32 cellular contexts compared by ENCODE assay signal in the genomic region with DNA sequence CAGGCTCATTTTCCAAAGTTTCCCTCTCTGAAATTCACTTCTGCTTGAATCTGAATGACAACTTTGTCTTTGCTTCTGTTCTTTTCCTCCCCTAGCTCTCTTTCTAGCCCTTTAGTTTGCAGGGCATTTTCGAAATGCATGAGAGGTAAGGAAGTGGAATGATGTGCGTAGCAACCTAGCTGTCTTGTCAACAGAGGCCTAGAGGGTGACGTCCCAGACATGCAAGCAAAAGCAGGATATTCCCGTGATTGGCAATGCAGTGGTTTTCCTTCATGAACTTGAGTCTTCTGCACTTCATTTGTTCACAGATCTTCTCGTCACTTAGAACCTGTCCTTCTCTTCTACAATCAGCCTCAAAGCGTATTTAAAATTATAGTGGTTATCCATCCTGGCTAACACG. TPM values are rescaled to one million over a fixed set of nuclear protein-coding genes. Genes with fewer than 3 reads are reported as not detected.
"Had no signal": no experiment of that assay in that cellular context is flagged by ENCODE, and none has a peak within 500 bp of the region (broad histone marks: within the 10 kb centered on the region; RNA-seq: fewer than 3 reads in every experiment).

No MANE protein-coding gene starts in this region.

- H3K27ac ChIP-seq: ascending aorta, PC-9, RWPE1, SK-N-MC, WERI-Rb-1 had no signal

- H3K36me3 ChIP-seq: MG63, WERI-Rb-1 had no signal

- H3K4me1 ChIP-seq: ascending aorta had no signal

- DNase-seq: activated CD4-positive, alpha-beta memory T cell treated with anti-CD3 and anti-CD28 coated beads, Interleukin-2, amount 10 ng/mL, durations not matched to agents 7 days and 5 days; activated CD4-positive, alpha-beta T cell treated with anti-CD3 and anti-CD28 coated beads for 1 hour; activated CD4-positive, alpha-beta T cell treated with anti-CD3 and anti-CD28 coated beads for 48 hours; activated CD4-positive, CD25-positive, alpha-beta regulatory T cell; activated CD8-positive, alpha-beta memory T cell treated with anti-CD3 and anti-CD28 coated beads for 24 hours; activated CD8-positive, alpha-beta memory T cell treated with anti-CD3 and anti-CD28 coated beads, Interleukin-2, amount 10 ng/mL, durations not matched to agents 7 days and 5 days; activated effector memory CD4-positive, alpha-beta T cell treated with anti-CD3 and anti-CD28 coated beads, Interleukin-2, amount 50 U/mL, for 16 hours; activated naive CD4-positive, alpha-beta T cell; activated naive CD4-positive, alpha-beta T cell treated with anti-CD3 and anti-CD28 coated beads, Interleukin-2, amount 50 U/mL, for 16 hours; activated naive CD8-positive, alpha-beta T cell treated with anti-CD3 and anti-CD28 coated beads, Interleukin-2, amount 10 ng/mL, durations not matched to agents 7 days and 5 days; activated T-cell treated with anti-CD3 and anti-CD28 coated beads, Interleukin-2, amount 50 U/mL, for 1 hour; activated T-cell treated with anti-CD3 and anti-CD28 coated beads, Interleukin-2, amount 50 U/mL, for 72 hours; amygdala; Kasumi-1; KG1; MG63; NCI-H1092; NCI-H1436 treated with DMSO at 0.1 percent for 48 hours; NCI-H1694 treated with DMSO at 0.1 percent for 48 hours; NCI-H2029; NCI-H510A; NCI-H526; NCI-H748 treated with DMSO at 0.1 percent for 48 hours; NK-92 treated with Interleukin-12 subunit alpha and Interleukin-12 subunit beta, amount 100 ng/mL, for 24 hours; WERI-Rb-1 had no signal

- H2AFZ ChIP-seq: PC-9 had no signal

- H3K9me3 ChIP-seq: ascending aorta, MG63 had no signal

- H3K27me3 ChIP-seq: ascending aorta, MG63 had no signal

- ATAC-seq: activated CD8-positive, alpha-beta memory T cell treated with anti-CD3 and anti-CD28 coated beads, Interleukin-2, amount 10 ng/mL, durations not matched to agents 7 days and 5 days; Right ventricle myocardium inferior had no signal

- H3K4me2 ChIP-seq: PC-9 had no signal

- H3K4me3 ChIP-seq: ascending aorta, MG63, PC-9, SK-N-MC had no signal

RNA-seq across cellular contexts. Expression of a gene that starts 56.9 kb away (rescaled TPM):
- total RNA-seq: activated CD4-positive, alpha-beta memory T cell treated with anti-CD3 and anti-CD28 coated beads, Interleukin-2, amount 10 ng/mL, durations not matched to agents 7 days and 5 days; activated CD8-positive, alpha-beta memory T cell treated with anti-CD3 and anti-CD28 coated beads, Interleukin-2, amount 10 ng/mL, durations not matched to agents 7 days and 5 days; activated naive CD8-positive, alpha-beta T cell treated with anti-CD3 and anti-CD28 coated beads, Interleukin-2, amount 10 ng/mL, durations not matched to agents 7 days and 5 days; activated T-helper 17 cell treated with anti-CD3 and anti-CD28 coated beads, Interleukin-2, amount 50 U/mL, for 72 hours; T-helper 2 cell treated with Interferon-gamma antibody and Interleukin-4, amounts not matched to agents 100 ng/mL and 5 ng/mL, for 36 hours had no signal
